14 cellular contexts compared by ENCODE assay signal in the genomic region with DNA sequence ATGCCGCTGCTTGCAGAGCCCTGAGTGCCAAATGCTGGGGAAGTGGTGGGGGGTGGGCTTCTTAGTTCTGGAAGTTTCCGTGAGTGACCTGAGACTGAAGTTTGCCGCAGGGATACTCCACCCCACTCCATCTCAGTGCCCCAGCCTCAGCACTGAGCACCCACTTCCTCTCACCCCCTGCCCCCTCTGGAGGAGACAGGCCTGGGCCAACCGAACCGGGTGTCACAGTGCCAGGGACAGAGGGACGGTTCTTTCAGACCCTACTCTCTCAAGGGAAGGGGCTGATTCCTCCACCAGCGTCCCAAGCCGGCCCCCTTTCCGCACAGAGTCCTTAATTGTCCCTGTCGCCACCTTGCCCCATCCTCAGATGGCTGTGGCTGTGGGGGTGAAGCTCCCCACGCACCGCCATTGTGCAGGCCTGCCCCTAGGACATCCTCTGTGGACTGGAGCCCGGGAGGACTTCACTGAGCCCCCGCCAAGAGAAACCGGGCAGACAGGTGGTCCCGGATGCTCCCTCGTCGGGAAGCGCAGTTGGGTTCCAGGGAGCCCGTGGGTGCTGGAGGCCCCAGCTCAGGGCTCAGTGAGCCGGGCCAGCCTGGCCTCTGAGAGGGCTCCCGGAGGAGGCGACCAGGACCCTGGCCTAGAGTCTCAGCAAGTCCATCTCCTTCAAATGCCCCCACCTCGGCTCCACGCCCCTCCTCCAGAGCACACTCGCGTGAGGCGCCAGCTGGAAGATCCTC. TPM values are rescaled to one million over a fixed set of nuclear protein-coding genes. Genes with fewer than 3 reads are reported as not detected.
DNase-seq lines count a peak whose midpoint lies in the region; ATAC-seq and TF ChIP-seq lines count a peak whose summit lies in the region.
"Had no signal": no experiment of that assay in that cellular context is flagged by ENCODE, and none has a peak within 500 bp of the region (broad histone marks: within the 10 kb centered on the region; RNA-seq: fewer than 3 reads in every experiment).

No MANE protein-coding gene starts in this region.

- H3K9ac ChIP-seq in BLaER1: peak overlapping the region; percentile 83

- intact Hi-C loops in adrenal gland (cut with DNase I): no loop called here

- H3K4me3 Mint-ChIP-seq in T-helper 17 cell (peak overlapping the region; percentile 25), memory B cell (peak overlapping the region; percentile 8)
- peak overlapping the region in 1 of 2 donors; percentile 14 for H3K4me3 Mint-ChIP-seq in effector memory CD8-positive, alpha-beta T cell

- WGBS in adrenal gland, 4 donors: 30 to 34% (median 31%) methylated on average over 14 to 28 of the region's 28 CpGs

- DNase-seq in T-helper 17 cell (no peak), memory B cell (ENCODE audit: low spot score in 2 of 2) (peak in 1 of 2 donors; percentile 43), adrenal gland (no peak), DMS79 treated with DMSO at 0.1 percent for 48 hours (lab: John Stamatoyannopoulos, UW) (no peak)
- no peak for DNase-seq in effector memory CD8-positive, alpha-beta T cell
- DNase-seq: NCI-H774 had no signal

- H3K27me3 Mint-ChIP-seq in T-helper 17 cell (peaks cover 12% of the 10 kb centered on the region), memory B cell (peaks cover 18% of the 10 kb centered on the region)
- peaks cover 32 to 51% of the 10 kb centered on the region in 2 donors for H3K27me3 Mint-ChIP-seq in effector memory CD8-positive, alpha-beta T cell

- peaks cover 24% of the 10 kb centered on the region for H4K20me1 ChIP-seq in BLaER1

- H3K27ac ChIP-seq in BLaER1: peak overlapping the region; percentile 60
- H3K27ac ChIP-seq in adrenal gland: no peak overlapping the region
- H3K27ac ChIP-seq: cardiac muscle cell had no signal

- H3K4me1 Mint-ChIP-seq in T-helper 17 cell (peaks cover 11% of the 10 kb centered on the region), memory B cell (peaks cover 23% of the 10 kb centered on the region)
- H3K4me1 Mint-ChIP-seq in effector memory CD8-positive, alpha-beta T cell (ENCODE audit: low read depth in 2 of 2): peaks cover 10 to 15% of the 10 kb centered on the region in 2 donors

- H3K27me3 ChIP-seq in BLaER1 (peaks cover 22% of the 10 kb centered on the region; the same call in 1 of the 2 replicates), adrenal gland (peaks cover 63% of the 10 kb centered on the region)

- no peaks in the 10 kb centered on the region for H3K9me3 Mint-ChIP-seq in memory B cell
- no peaks in the 10 kb centered on the region for H3K9me3 Mint-ChIP-seq in effector memory CD8-positive, alpha-beta T cell

- H3K4me1 ChIP-seq in BLaER1: peaks cover 61% of the 10 kb centered on the region
- H3K4me1 ChIP-seq in adrenal gland (replicated peaks in 1 of 2): peaks cover 19 to 20% of the 10 kb centered on the region in 2 donors

- H3K27ac Mint-ChIP-seq in T-helper 17 cell (no peak overlapping the region), memory B cell (no peak overlapping the region)
- H3K27ac Mint-ChIP-seq in effector memory CD8-positive, alpha-beta T cell: no peak overlapping the region

- H3K9me3 ChIP-seq in BLaER1: no peaks in the 10 kb centered on the region
- H3K9me3 ChIP-seq in T-helper 17 cell (ENCODE audit: control insufficient read depth, low read length, poor library complexity, severe bottlenecking): no peaks in the 10 kb centered on the region
- no peaks in the 10 kb centered on the region for H3K9me3 ChIP-seq in adrenal gland (replicated peaks in 1 of 3)
- H3K9me3 ChIP-seq: Caco-2 had no signal

- peak overlapping the region; percentile 84 for H3K4me3 ChIP-seq in BLaER1
- peak overlapping the region; percentile 23 for H3K4me3 ChIP-seq in GM12875 (ENCODE audit: low read depth, low read length)
- H3K4me3 ChIP-seq in adrenal gland: no peak overlapping the region

- no peak for TF ChIP-seq POLR2A in adrenal gland (IDR thresholded peaks at IDR 0.05)

- no peak for ATAC-seq in T-helper 17 cell
- no peak for ATAC-seq in memory B cell (ENCODE audit: low read depth)
- ATAC-seq in effector memory CD8-positive, alpha-beta T cell (replicated peaks): no peak
- no peak for ATAC-seq in HG02840 (IDR thresholded peaks at IDR 0.05; ENCODE audit: low FRiP score, unreplicated experiment)

- peak overlapping the region; percentile 99 for H3K4me2 ChIP-seq in BLaER1

- H3K36me3 ChIP-seq in BLaER1: peaks cover 11% of the 10 kb centered on the region; the same call in 1 of the 2 replicates
- H3K36me3 ChIP-seq in adrenal gland (replicated peaks in 1 of 2): no peaks in the 10 kb centered on the region
- H3K36me3 ChIP-seq: cardiac muscle cell had no signal

- TF ChIP-seq CTCF in GM12875 (IDR thresholded peaks at IDR 0.05; ENCODE audit: borderline replicate concordance, insufficient read depth, low read depth, low read length) (no peak), adrenal gland (IDR thresholded peaks at IDR 0.05) (no peak)

- peaks cover 2% of the 10 kb centered on the region for H3K36me3 Mint-ChIP-seq in T-helper 17 cell (ENCODE audit: low read depth)
- H3K36me3 Mint-ChIP-seq in memory B cell: no peaks in the 10 kb centered on the region
- H3K36me3 Mint-ChIP-seq in effector memory CD8-positive, alpha-beta T cell (ENCODE audit: insufficient read depth): peaks cover 2% of the 10 kb centered on the region

RNA-seq across cellular contexts. Expression of gene KREMEN2, which starts 1.6 kb away (rescaled TPM):
- not detected for total RNA-seq in T-helper 17 cell
- not detected for total RNA-seq in adrenal gland
- polyA plus RNA-seq in adrenal gland: not detected
- total RNA-seq: mucosa of gallbladder had no signal

RNA-seq across cellular contexts. Expression of gene PAQR4, which starts 6.6 kb away (rescaled TPM):
- total RNA-seq in T-helper 17 cell (1 to 10 TPM; 1.7 to 2.7 TPM), adrenal gland (10 to 100 TPM in 7 of 8 donors, 1 to 10 TPM in 1; 7.4 to 17.0 (median 13.5) TPM)
- polyA plus RNA-seq in adrenal gland: 10 to 100 TPM in 1 of 3 donors, 1 to 10 TPM in 2; 4.1 to 14.6 (median 8.1) TPM

RNA-seq across cellular contexts. Expression of gene PKMYT1, which starts 17.7 kb away (rescaled TPM):
- total RNA-seq in T-helper 17 cell (not detected), adrenal gland (1 to 10 TPM in 7 of 8 donors, under 1 TPM in 1; 0.46 to 4.5 (median 2.9) TPM)
- 1 to 10 TPM; 1.0 to 3.7 (median 2.0) TPM for polyA plus RNA-seq in adrenal gland

RNA-seq across cellular contexts. Expression of gene CLDN9, which starts 50.2 kb away (rescaled TPM):
- total RNA-seq in T-helper 17 cell: not detected
- under 1 TPM in 2 of 8 donors, not detected in 6; 0.28 to 0.31 TPM for total RNA-seq in adrenal gland
- 1 to 10 TPM in 1 of 3 donors, under 1 TPM in 1, not detected in 1; 0.34 to 1.4 TPM for polyA plus RNA-seq in adrenal gland
- total RNA-seq: esophagus mucosa, temporal lobe had no signal

RNA-seq across cellular contexts. Expression of gene FLYWCH1, which starts 50.8 kb away (rescaled TPM):
- 10 to 100 TPM; 41.4 to 97.1 TPM for total RNA-seq in T-helper 17 cell
- 10 to 100 TPM; 31.9 to 89.8 (median 50.4) TPM for total RNA-seq in adrenal gland
- polyA plus RNA-seq in adrenal gland: 10 to 100 TPM in 2 of 3 donors, 1 to 10 TPM in 1; 3.3 to 79.7 (median 55.6) TPM

Comparison
In these comparisons a context has a peak if more than half of its experiments do, and no peak if none do; other contexts are left out.
1. H3K4me3 ChIP-seq: peak in BLaER1 (single experiment) and GM12875 (single experiment); none in adrenal gland (0 of 4).